In the genomic region with DNA sequence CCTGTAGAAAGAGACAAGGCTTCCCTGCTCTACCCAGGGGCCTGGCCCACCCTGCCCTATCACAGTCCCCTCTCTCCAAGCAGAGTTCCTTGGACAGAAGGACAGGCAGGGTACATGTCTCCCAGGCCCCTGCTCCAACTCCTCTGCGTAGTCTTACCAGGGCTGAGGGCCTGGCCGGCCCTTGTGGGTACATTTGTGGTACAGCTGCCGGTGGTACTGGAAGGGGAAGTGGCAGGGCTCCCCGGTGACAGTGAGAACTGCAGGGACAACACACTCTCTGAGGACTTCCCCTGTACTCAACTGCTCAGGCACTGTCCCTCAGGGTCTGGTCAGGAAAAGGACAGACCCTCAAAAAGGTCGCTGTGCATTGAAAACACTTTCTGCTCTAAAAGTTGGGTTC, we compare ENCODE assay signal across 19 cellular contexts. TPM values are rescaled to one million over a fixed set of nuclear protein-coding genes. Genes with fewer than 3 reads are reported as not detected.
DNase-seq lines count a peak whose midpoint lies in the region; ATAC-seq and TF ChIP-seq lines count a peak whose summit lies in the region.
"Had no signal": no experiment of that assay in that cellular context is flagged by ENCODE, and none has a peak within 500 bp of the region (broad histone marks: within the 10 kb centered on the region; RNA-seq: fewer than 3 reads in every experiment).

No MANE protein-coding gene starts in this region.

- H3K36me3 ChIP-seq in heart right ventricle (no peaks in the 10 kb centered on the region), Peyer's patch (no peaks in the 10 kb centered on the region), right atrium auricular region (no peaks in the 10 kb centered on the region), upper lobe of right lung (no peaks in the 10 kb centered on the region)
- H3K36me3 ChIP-seq: esophagus muscularis mucosa, SJCRH30, thoracic aorta had no signal

- H3K27ac ChIP-seq in heart right ventricle (peak overlapping the region in 1 of 10 donors; percentile 75), Peyer's patch (peak overlapping the region in 1 of 4 donors; percentile 13), right atrium auricular region (no peak overlapping the region), upper lobe of right lung (no peak overlapping the region)
- H3K27ac ChIP-seq: coronary artery, esophagus muscularis mucosa, hepatocyte, SJCRH30, thoracic aorta had no signal

- DNase-seq in Right ventricle myocardium inferior (ENCODE audit: missing footprints) = peak; percentile 86
- no peak for DNase-seq in heart right ventricle
- DNase-seq in Peyer's patch = peak in 2 of 3 donors; percentile 74 to 81
- peak; percentile 62 for DNase-seq in right atrium auricular region (ENCODE audit: low spot score)
- DNase-seq in upper lobe of right lung = no peak
- DNase-seq in NCI-H1048 (lab: John Stamatoyannopoulos, UW) = no peak
- DNase-seq in NCI-H2196 treated with DMSO at 0.1 percent for 48 hours (lab: John Stamatoyannopoulos, UW; ENCODE audit: unreplicated experiment) = no peak
- DNase-seq: HFFc6, NCI-H524, SJCRH30 had no signal

- H3K4me3 ChIP-seq in heart right ventricle (no peak overlapping the region), Peyer's patch (no peak overlapping the region), right atrium auricular region (no peak overlapping the region), upper lobe of right lung (no peak overlapping the region)
- H3K4me3 ChIP-seq: coronary artery, esophagus muscularis mucosa, hepatocyte, SJCRH30, thoracic aorta had no signal

- H3K9me3 ChIP-seq in heart right ventricle = no peaks in the 10 kb centered on the region
- no peaks in the 10 kb centered on the region for H3K9me3 ChIP-seq in Peyer's patch
- no peaks in the 10 kb centered on the region for H3K9me3 ChIP-seq in right atrium auricular region
- no peaks in the 10 kb centered on the region for H3K9me3 ChIP-seq in upper lobe of right lung
- H3K9me3 ChIP-seq: esophagus muscularis mucosa, SJCRH30, thoracic aorta had no signal

- peaks cover 13 to 47% (median 28%) of the 10 kb centered on the region in 9 donors for H3K4me1 ChIP-seq in heart right ventricle
- H3K4me1 ChIP-seq in Peyer's patch = peaks cover 4 to 35% (median 26%) of the 10 kb centered on the region in 4 donors
- peaks cover 0 to 29% of the 10 kb centered on the region in 2 donors for H3K4me1 ChIP-seq in right atrium auricular region
- peaks cover 38% of the 10 kb centered on the region for H3K4me1 ChIP-seq in upper lobe of right lung

- no peak for TF ChIP-seq POLR2A in Peyer's patch (IDR thresholded peaks at IDR 0.05)

- WGBS in heart right ventricle, 2 donors = 75 to 80% methylated on average over 5 of the region's 5 CpGs

- intact Hi-C loops in Right ventricle myocardium inferior (cut with DNase I) (loop anchor here (2.0 kb wide), 1 partner anchor 95 kb away; no protein-coding TSS in a partner anchor), heart right ventricle (cut with DNase I) (loop anchor here in 6 of 10 donors (2.0 to 5.0 kb wide), 2 partner anchors 46 to 49 kb away; no protein-coding TSS in a partner anchor), upper lobe of right lung (cut with DNase I) (loop anchor here (10.0 kb wide), 1 partner anchor 49 kb away; no protein-coding TSS in a partner anchor)

- TF ChIP-seq CTCF in heart right ventricle (IDR thresholded peaks at IDR 0.05) (no peak), Peyer's patch (IDR thresholded peaks at IDR 0.05) (peak in 1 of 6 experiments; percentile 17), right atrium auricular region (IDR thresholded peaks at IDR 0.05) (no peak), upper lobe of right lung (IDR thresholded peaks at IDR 0.05) (no peak)

- peaks cover 17 to 65% (median 41%) of the 10 kb centered on the region in 7 donors for H3K27me3 ChIP-seq in heart right ventricle
- peaks cover 0 to 16% of the 10 kb centered on the region in 2 donors for H3K27me3 ChIP-seq in Peyer's patch
- peaks cover 18 to 21% of the 10 kb centered on the region in 2 donors for H3K27me3 ChIP-seq in right atrium auricular region
- peaks cover 32% of the 10 kb centered on the region for H3K27me3 ChIP-seq in upper lobe of right lung
- H3K27me3 ChIP-seq: SJCRH30 had no signal

- no peak for ATAC-seq in Right ventricle myocardium inferior
- ATAC-seq in heart right ventricle = no peak
- peak; percentile 57 for ATAC-seq in upper lobe of right lung
- ATAC-seq in HG03520 (IDR thresholded peaks at IDR 0.05; ENCODE audit: unreplicated experiment) = no peak
- ATAC-seq: left lobe of liver, WTC11 had no signal

RNA-seq across cellular contexts. Expression of a gene that starts 3.6 kb away (rescaled TPM):
- not detected for total RNA-seq in Right ventricle myocardium inferior
- under 1 TPM in 1 of 10 donors, not detected in 9; 0.25 TPM for total RNA-seq in heart right ventricle
- polyA plus RNA-seq in heart right ventricle = under 1 TPM; 0.28 to 0.37 TPM
- 10 to 100 TPM in 1 of 4 donors, 1 to 10 TPM in 3; 1.7 to 22.2 (median 7.8) TPM for total RNA-seq in Peyer's patch
- under 1 TPM in 1 of 2 donors, not detected in 1; 0.43 TPM for total RNA-seq in right atrium auricular region
- 0.69 TPM for total RNA-seq in upper lobe of right lung
- total RNA-seq: skeletal muscle tissue, thoracic aorta had no signal

RNA-seq across cellular contexts. Expression of a gene that starts 5.3 kb away (rescaled TPM):
- total RNA-seq in Right ventricle myocardium inferior (not detected), heart right ventricle (not detected), Peyer's patch (not detected), right atrium auricular region (not detected), upper lobe of right lung (not detected)
- polyA plus RNA-seq in heart right ventricle = not detected
- total RNA-seq: esophagus muscularis mucosa, hepatocyte, HFFc6, HT1080, left lobe of liver, SJCRH30, skeletal muscle tissue, thoracic aorta had no signal
- polyA plus RNA-seq: hepatocyte had no signal

RNA-seq across cellular contexts. Expression of a gene that starts 20.7 kb away (rescaled TPM):
- total RNA-seq in Right ventricle myocardium inferior = 18.1 TPM
- total RNA-seq in heart right ventricle = 10 to 100 TPM; 11.8 to 21.2 (median 15.2) TPM
- polyA plus RNA-seq in heart right ventricle = 10 to 100 TPM in 1 of 2 donors, 1 to 10 TPM in 1; 6.7 to 22.9 TPM
- 100 to 1,000 TPM in 1 of 4 donors, 10 to 100 TPM in 3; 36.2 to 140 (median 40.7) TPM for total RNA-seq in Peyer's patch
- 10 to 100 TPM in 1 of 2 donors, 1 to 10 TPM in 1; 9.9 to 14.1 TPM for total RNA-seq in right atrium auricular region
- 43.9 TPM for total RNA-seq in upper lobe of right lung

RNA-seq across cellular contexts. Expression of a gene that starts 21.6 kb away (rescaled TPM):
- not detected for total RNA-seq in Right ventricle myocardium inferior
- total RNA-seq in heart right ventricle = under 1 TPM in 1 of 10 donors, not detected in 9; 0.12 TPM
- not detected for polyA plus RNA-seq in heart right ventricle
- total RNA-seq in Peyer's patch = under 1 TPM in 1 of 4 donors, not detected in 3; 0.35 TPM
- not detected for total RNA-seq in right atrium auricular region
- not detected for total RNA-seq in upper lobe of right lung
- total RNA-seq: esophagus muscularis mucosa, hepatocyte, HFFc6, SJCRH30, skeletal muscle tissue, thoracic aorta, WTC11 had no signal
- polyA plus RNA-seq: hepatocyte had no signal

RNA-seq across cellular contexts. Expression of a gene that starts 40.8 kb away (rescaled TPM):
- total RNA-seq in Right ventricle myocardium inferior (1.4 TPM), heart right ventricle (1 to 10 TPM in 9 of 10 donors, under 1 TPM in 1; 0.97 to 2.9 (median 1.9) TPM), Peyer's patch (1 to 10 TPM in 2 of 4 donors, under 1 TPM in 1, not detected in 1; 0.70 to 2.2 (median 1.9) TPM), right atrium auricular region (1 to 10 TPM in 1 of 2 donors, under 1 TPM in 1; 0.90 to 1.1 TPM), upper lobe of right lung (2.1 TPM)
- polyA plus RNA-seq in heart right ventricle = 1 to 10 TPM; 1.8 to 2.7 TPM

Comparison
In these comparisons a context has a peak if more than half of its experiments do, and no peak if none do; other contexts are left out.
1. DNase-seq: peak in Right ventricle myocardium inferior (single experiment), Peyer's patch (2 of 3) and right atrium auricular region (single experiment); none in heart right ventricle (0 of 2), upper lobe of right lung (single experiment), NCI-H1048 (single experiment) and NCI-H2196 treated with DMSO at 0.1 percent for 48 hours (single experiment).